In genomic region chr10:97841166-97841565, GRCh38 we compare ENCODE assay signal across 1 cellular context. TPM values are rescaled to one million over a fixed set of nuclear protein-coding genes. Genes with fewer than 3 reads are reported as not detected.
"Had no signal": no experiment of that assay in that cellular context is flagged by ENCODE, and none has a peak within 500 bp of the region (broad histone marks: within the 10 kb centered on the region; RNA-seq: fewer than 3 reads in every experiment).

No MANE protein-coding gene starts in this region.

RNA-seq across cellular contexts. Expression of gene GOLGA7B, which starts 8.5 kb away (rescaled TPM):
- total RNA-seq: smooth muscle cell had no signal
- polyA plus RNA-seq: smooth muscle cell had no signal
